ENCODE assay signal across 9 cellular contexts in the genomic region with DNA sequence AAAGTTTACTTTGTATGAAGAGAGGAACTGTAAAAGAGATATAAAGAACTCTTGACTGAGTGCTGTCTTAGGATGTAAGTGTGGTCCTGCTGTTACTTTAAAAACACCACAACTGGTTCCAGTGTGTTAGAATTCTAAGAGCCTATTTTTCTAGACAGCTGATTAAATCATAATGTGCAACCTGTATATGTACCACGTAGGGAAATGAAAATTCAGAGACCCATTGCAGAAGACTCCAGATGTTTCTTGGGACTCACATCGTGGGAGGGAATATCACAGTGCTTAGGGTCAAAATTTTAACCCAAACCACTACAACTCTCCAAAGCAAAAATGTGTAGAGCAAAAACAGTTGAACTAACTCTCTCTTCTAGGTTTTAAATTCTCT.
DNase-seq lines count a peak whose midpoint lies in the region; ATAC-seq and TF ChIP-seq lines count a peak whose summit lies in the region.
"Had no signal": no experiment of that assay in that cellular context is flagged by ENCODE, and none has a peak within 500 bp of the region (broad histone marks: within the 10 kb centered on the region; RNA-seq: fewer than 3 reads in every experiment).

No MANE protein-coding gene starts in this region.

- BruUV-seq in mammary epithelial cell (replicated peaks; lab: Mats Ljungman, UMichigan), result TSS peak; percentile 99

- no peaks in the 10 kb centered on the region for H3K79me2 ChIP-seq in mammary epithelial cell (ENCODE audit: insufficient read depth, low read length)

- no peak overlapping the region for H3K27ac ChIP-seq in CD4-positive, alpha-beta T cell (ENCODE audit: low read depth, low read length)
- peak overlapping the region; percentile 87 for H3K27ac ChIP-seq in mammary epithelial cell (ENCODE audit: insufficient read depth, low read depth, low read length)

- H3K36me3 ChIP-seq in mammary epithelial cell (ENCODE audit: insufficient read depth, low read length), result no peaks in the 10 kb centered on the region

- no peak overlapping the region for H3K4me3 Mint-ChIP-seq in CD4-positive, alpha-beta T cell
- no peak overlapping the region for H3K4me3 Mint-ChIP-seq in nephron progenitor cell

- H3K27ac Mint-ChIP-seq in CD4-positive, alpha-beta T cell, result peak overlapping the region; percentile 29
- peak overlapping the region; percentile 64 for H3K27ac Mint-ChIP-seq in nephron progenitor cell

- no peaks in the 10 kb centered on the region for H3K9me3 ChIP-seq in CD4-positive, alpha-beta T cell (ENCODE audit: control insufficient read depth, low read length)
- no peaks in the 10 kb centered on the region for H3K9me3 ChIP-seq in mammary epithelial cell (replicated peaks; ENCODE audit: insufficient read depth, low read length)

- peak overlapping the region in 2 of 3 experiments; percentile 1 to 3 for H3K4me3 ChIP-seq in mammary epithelial cell (replicated peaks in 1 of 3; ENCODE audit: insufficient read depth in 1 of 3, low read depth in 2 of 3, low read length in 3 of 3)

- no peaks in the 10 kb centered on the region for H3K36me3 Mint-ChIP-seq in CD4-positive, alpha-beta T cell (ENCODE audit: low read depth)
- no peaks in the 10 kb centered on the region for H3K36me3 Mint-ChIP-seq in nephron progenitor cell (ENCODE audit: low read depth)

- no peaks in the 10 kb centered on the region for H4K20me1 ChIP-seq in mammary epithelial cell (ENCODE audit: insufficient read depth, low read length)

- TF ChIP-seq CTCF in CD4-positive, alpha-beta T cell (IDR thresholded peaks at IDR 0.05), result no peak
- no peak for TF ChIP-seq CTCF in mammary epithelial cell (conservative IDR thresholded peaks at IDR 0.05 in 1 of 2, IDR thresholded peaks at IDR 0.05 in 1 of 2; ENCODE audit: extremely low read depth in 1 of 2, insufficient read depth in 1 of 2, low read depth in 1 of 2, low read length in 2 of 2)
- TF ChIP-seq CTCF in nephron progenitor cell (IDR thresholded peaks at IDR 0.05), result no peak

- H3K27me3 ChIP-seq in CD4-positive, alpha-beta T cell (ENCODE audit: control insufficient read depth, insufficient read depth, low read length), result no peaks in the 10 kb centered on the region
- H3K27me3 ChIP-seq in mammary epithelial cell (ENCODE audit: insufficient read depth, low read length), result no peaks in the 10 kb centered on the region

- peaks cover 26% of the 10 kb centered on the region for H3K4me1 ChIP-seq in mammary epithelial cell (ENCODE audit: insufficient read depth, low read length)

- peak overlapping the region; percentile 74 for H3K9ac ChIP-seq in mammary epithelial cell (ENCODE audit: insufficient read depth, low read length)

- peak overlapping the region; percentile 61 for H2AFZ ChIP-seq in mammary epithelial cell (ENCODE audit: low read depth, low read length)

- POLR2A ChIA-PET in CD4-positive, alpha-beta T cell (lab: Charles Lee), result no interaction called here

- H3K9me3 Mint-ChIP-seq in CD4-positive, alpha-beta T cell, result no peaks in the 10 kb centered on the region
- no peaks in the 10 kb centered on the region for H3K9me3 Mint-ChIP-seq in nephron progenitor cell

- CTCF ChIA-PET in CD4-positive, alpha-beta T cell (lab: Charles Lee), result no interaction called here
- CTCF ChIA-PET in mammary epithelial cell (lab: Charles Lee; ENCODE audit: low non-redundant PET), result no interaction called here

- ATAC-seq in CD4-positive, alpha-beta T cell (ENCODE audit: poor library complexity), result no peak
- ATAC-seq in HG02759 (IDR thresholded peaks at IDR 0.05; ENCODE audit: unreplicated experiment) (peak; percentile 20), HG03280 (IDR thresholded peaks at IDR 0.05; ENCODE audit: unreplicated experiment) (no peak)

- intact Hi-C loops in CD4-positive, alpha-beta T cell (cut with DNase I, micrococcal nuclease), result no loop called here
- intact Hi-C loops in mammary epithelial cell (cut with micrococcal nuclease), result loop anchor here (5.0 kb wide), 1 partner anchor 306 kb away; no protein-coding TSS in a partner anchor

- dilution Hi-C loops in mammary epithelial cell (cut with HindIII; ENCODE audit: low sequenced_read_pairs), result no loop called here

- H3K27me3 Mint-ChIP-seq in CD4-positive, alpha-beta T cell, result no peaks in the 10 kb centered on the region
- peaks cover 4% of the 10 kb centered on the region for H3K27me3 Mint-ChIP-seq in nephron progenitor cell (ENCODE audit: low read depth, poor library complexity)

- peaks cover 19% of the 10 kb centered on the region for H3K4me1 Mint-ChIP-seq in CD4-positive, alpha-beta T cell (ENCODE audit: low read depth)
- H3K4me1 Mint-ChIP-seq in nephron progenitor cell, result peaks cover 29% of the 10 kb centered on the region

- WGBS in mammary epithelial cell (ENCODE audit: low coverage, missing lambda C conversion rate), result 0% methylated on average over 2 of the region's 2 CpGs

- peak overlapping the region; percentile 76 for H3K4me2 ChIP-seq in mammary epithelial cell (ENCODE audit: insufficient read depth, low read depth, low read length)

- no peak for DNase-seq in CD4-positive, alpha-beta T cell
- no peak for DNase-seq in mammary epithelial cell
- no peak for DNase-seq in nephron progenitor cell
- DNase-seq in G401 (ENCODE audit: low spot score), result no peak
- no peak for DNase-seq in inferior parietal cortex (ENCODE audit: extremely low spot score)
- no peak for DNase-seq in SKM-1 treated with dmso at 0.1 percent for 144 hours (lab: John Stamatoyannopoulos, UW; ENCODE audit: unreplicated experiment)
- DNase-seq: left cardiac atrium had no signal

- in situ Hi-C loops in mammary epithelial cell (cut with MboI; ENCODE audit: low sequenced_read_pairs in 2 of 2), result no loop called here
- in situ Hi-C loops in G401 (cut with HindIII; ENCODE audit: low sequenced_read_pairs), result no loop called here
